In the genomic region with DNA sequence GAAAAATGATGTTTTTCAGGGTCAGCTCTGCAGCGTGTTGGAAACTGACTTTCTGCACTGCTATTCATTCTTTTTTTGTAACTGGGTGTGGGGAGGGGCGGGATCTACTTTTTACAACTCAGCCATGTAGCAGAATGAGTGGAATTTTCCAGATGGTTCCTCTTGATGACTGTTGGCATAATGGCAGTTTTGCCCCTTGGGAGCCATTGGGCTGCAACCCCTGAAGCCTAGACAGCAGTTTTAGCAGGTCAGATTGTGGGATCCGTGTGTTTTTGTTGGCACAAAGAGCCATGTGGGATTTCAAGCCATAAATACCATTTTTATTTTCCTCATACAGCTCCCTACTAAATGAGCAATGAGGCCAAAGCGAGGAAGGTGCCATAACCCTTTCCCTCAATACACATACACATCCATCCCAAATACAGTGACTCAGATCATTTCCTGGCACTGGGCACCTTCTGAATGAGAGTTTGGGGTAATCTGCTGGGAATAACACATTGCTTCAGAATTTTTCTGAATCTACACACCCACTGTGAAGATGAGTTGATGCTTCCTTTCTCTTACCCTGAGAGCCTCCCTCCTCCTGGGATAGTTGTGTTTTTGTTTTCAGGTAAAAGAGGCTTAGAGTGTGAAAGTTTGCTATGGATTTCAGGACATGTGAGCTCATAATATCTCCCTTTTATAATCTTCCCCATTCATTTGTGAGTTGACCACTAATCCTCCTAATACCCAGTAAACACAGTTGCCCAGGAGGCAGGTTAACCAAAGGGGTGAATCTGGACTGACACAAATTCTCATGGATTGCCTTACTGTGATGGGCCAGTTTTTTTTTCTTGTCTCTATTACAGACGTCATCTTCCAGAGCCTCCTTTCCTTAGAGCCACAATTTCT, we compare ENCODE assay signal across 11 cellular contexts. TPM values are rescaled to one million over a fixed set of nuclear protein-coding genes. Genes with fewer than 3 reads are reported as not detected.
A peak's percentile ranks its signal among the peaks of the same experiment; 100 is the strongest.
DNase-seq lines count a peak whose midpoint lies in the region; ATAC-seq and TF ChIP-seq lines count a peak whose summit lies in the region.
"Had no signal": no experiment of that assay in that cellular context is flagged by ENCODE, and none has a peak within 500 bp of the region (broad histone marks: within the 10 kb centered on the region; RNA-seq: fewer than 3 reads in every experiment).

No MANE protein-coding gene starts in this region.

- no peak overlapping the region for H3K4me3 ChIP-seq in A673 (ENCODE audit: low read depth, low read length, poor library complexity, severe bottlenecking)
- H3K4me3 ChIP-seq in muscle layer of duodenum (ENCODE audit: low read depth in 1 of 2, low read length in 2 of 2): no peak overlapping the region
- H3K4me3 ChIP-seq: dorsolateral prefrontal cortex had no signal

- CTCF ChIA-PET in A673 (lab: Charles Lee): no interaction called here

- H3K27ac ChIP-seq in A673 (ENCODE audit: low read depth, low read length, poor library complexity, severe bottlenecking) (no peak overlapping the region), muscle layer of duodenum (ENCODE audit: low read length) (peak overlapping the region; percentile 46)
- H3K27ac ChIP-seq: dorsolateral prefrontal cortex had no signal

- POLR2A ChIA-PET in A673 (lab: Charles Lee; ENCODE audit: low non-redundant PET): no interaction called here

- no peak for TF ChIP-seq CTCF in A673 (conservative IDR thresholded peaks at IDR 0.05; ENCODE audit: low read depth, low read length)

- no peak for ATAC-seq in HG03520 (IDR thresholded peaks at IDR 0.05; ENCODE audit: unreplicated experiment)

- intact Hi-C loops in A673 (cut with micrococcal nuclease; ENCODE audit: unreplicated experiment): no loop called here

- H3K36me3 ChIP-seq in A673 (ENCODE audit: insufficient read depth, low read length, poor library complexity, severe bottlenecking): peaks cover 6% of the 10 kb centered on the region
- peaks cover 33 to 45% of the 10 kb centered on the region in 2 donors for H3K36me3 ChIP-seq in muscle layer of duodenum (ENCODE audit: control insufficient read depth in 1 of 2, insufficient read depth in 2 of 2, low read length in 2 of 2)

- no peaks in the 10 kb centered on the region for H3K9me3 ChIP-seq in A673 (ENCODE audit: low read depth, low read length, poor library complexity, severe bottlenecking)
- no peaks in the 10 kb centered on the region for H3K9me3 ChIP-seq in muscle layer of duodenum (ENCODE audit: control insufficient read depth in 1 of 2, low read length in 2 of 2)

- peak; percentile 27 for TF ChIP-seq POLR2A in erythroblast (IDR thresholded peaks at IDR 0.05; ENCODE audit: low read length)

- H3K27me3 ChIP-seq in A673 (replicated peaks; ENCODE audit: insufficient read depth, low read depth, low read length, poor library complexity): peaks cover 22% of the 10 kb centered on the region
- H3K27me3 ChIP-seq in muscle layer of duodenum (ENCODE audit: low read depth, low read length): no peaks in the 10 kb centered on the region

- peaks cover 13% of the 10 kb centered on the region for H3K4me1 ChIP-seq in A673 (ENCODE audit: insufficient read depth, low read length, poor library complexity, severe bottlenecking)
- peaks cover 4 to 22% of the 10 kb centered on the region in 2 donors for H3K4me1 ChIP-seq in muscle layer of duodenum (ENCODE audit: control insufficient read depth in 1 of 2, insufficient read depth in 2 of 2, low read length in 2 of 2)

- DNase-seq in A673 (ENCODE audit: low spot score): peak; percentile 71
- peak; percentile 59 for DNase-seq in NCI-H226
- no peak for DNase-seq in erythroblast (lab: John Stamatoyannopoulos, UW)
- DNase-seq in NCI-H1930 (lab: John Stamatoyannopoulos, UW): no peak
- DNase-seq in GDM1 (lab: John Stamatoyannopoulos, UW): no peak
- no peak for DNase-seq in NCI-H526 treated with DMSO at 0.1 percent for 48 hours (lab: John Stamatoyannopoulos, UW)
- DNase-seq: dorsolateral prefrontal cortex, NCI-H1092 treated with DMSO at 0.1 percent for 48 hours, SIG-M5 had no signal

- BruUV-seq in A673 (replicated peaks; lab: Mats Ljungman, UMichigan): no TSS peak

RNA-seq across cellular contexts. Expression of a gene that starts 13.1 kb away (rescaled TPM):
- total RNA-seq in A673 (2021): 34.0 and 42.4 TPM in 2 replicates

RNA-seq across cellular contexts. Expression of a gene that starts 56.3 kb away (rescaled TPM):
- total RNA-seq in A673 (2021): 140 and 151 TPM in 2 replicates

Comparison
In these comparisons a context has a peak if more than half of its experiments do, and no peak if none do; other contexts are left out.
1. DNase-seq: peak in A673 (single experiment) and NCI-H226 (single experiment); none in erythroblast (0 of 2), NCI-H1930 (0 of 2), GDM1 (single experiment) and NCI-H526 treated with DMSO at 0.1 percent for 48 hours (single experiment).